In the genomic region with DNA sequence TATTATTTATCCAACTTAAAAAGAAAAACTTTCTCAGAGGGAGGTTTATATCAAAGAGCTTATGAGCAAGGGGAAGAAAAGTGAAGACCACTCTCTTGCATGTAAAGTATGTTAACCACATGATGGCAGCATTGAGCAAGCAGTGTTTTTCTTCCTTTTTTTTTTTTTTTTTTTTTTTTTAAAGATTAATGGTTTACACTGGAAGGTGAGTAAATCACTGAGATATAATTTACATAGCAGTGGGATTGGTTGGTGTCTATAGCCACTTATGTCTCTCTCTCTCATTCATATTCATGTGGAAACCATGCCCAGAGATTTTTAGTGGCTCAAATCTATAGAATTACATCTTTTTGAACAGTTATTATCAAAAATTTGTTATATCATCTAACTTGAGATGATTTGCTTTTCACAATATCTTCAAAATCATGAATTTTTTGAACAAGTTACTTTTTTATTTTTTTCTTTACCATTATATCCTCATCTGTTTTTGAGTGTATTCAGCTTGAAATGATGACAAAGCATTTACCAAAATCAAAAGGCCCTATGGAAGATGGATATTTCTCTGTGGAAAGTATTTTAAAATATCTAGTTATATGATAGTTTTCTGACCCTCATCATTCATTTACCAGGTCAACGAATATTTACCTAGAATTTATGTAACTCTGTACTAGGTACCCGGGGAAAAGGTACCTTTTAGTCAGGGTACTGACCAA, we compare ENCODE assay signal across 1 cellular context.
TF ChIP-seq lines count a peak whose summit lies in the region.

No MANE protein-coding gene starts in this region.

TF ChIP-seq in GM23338, 12 proteins besides CTCF, POLR2A, EP300 and RAD21 (continued from another document):
- TF ChIP-seq, protein P1, sequence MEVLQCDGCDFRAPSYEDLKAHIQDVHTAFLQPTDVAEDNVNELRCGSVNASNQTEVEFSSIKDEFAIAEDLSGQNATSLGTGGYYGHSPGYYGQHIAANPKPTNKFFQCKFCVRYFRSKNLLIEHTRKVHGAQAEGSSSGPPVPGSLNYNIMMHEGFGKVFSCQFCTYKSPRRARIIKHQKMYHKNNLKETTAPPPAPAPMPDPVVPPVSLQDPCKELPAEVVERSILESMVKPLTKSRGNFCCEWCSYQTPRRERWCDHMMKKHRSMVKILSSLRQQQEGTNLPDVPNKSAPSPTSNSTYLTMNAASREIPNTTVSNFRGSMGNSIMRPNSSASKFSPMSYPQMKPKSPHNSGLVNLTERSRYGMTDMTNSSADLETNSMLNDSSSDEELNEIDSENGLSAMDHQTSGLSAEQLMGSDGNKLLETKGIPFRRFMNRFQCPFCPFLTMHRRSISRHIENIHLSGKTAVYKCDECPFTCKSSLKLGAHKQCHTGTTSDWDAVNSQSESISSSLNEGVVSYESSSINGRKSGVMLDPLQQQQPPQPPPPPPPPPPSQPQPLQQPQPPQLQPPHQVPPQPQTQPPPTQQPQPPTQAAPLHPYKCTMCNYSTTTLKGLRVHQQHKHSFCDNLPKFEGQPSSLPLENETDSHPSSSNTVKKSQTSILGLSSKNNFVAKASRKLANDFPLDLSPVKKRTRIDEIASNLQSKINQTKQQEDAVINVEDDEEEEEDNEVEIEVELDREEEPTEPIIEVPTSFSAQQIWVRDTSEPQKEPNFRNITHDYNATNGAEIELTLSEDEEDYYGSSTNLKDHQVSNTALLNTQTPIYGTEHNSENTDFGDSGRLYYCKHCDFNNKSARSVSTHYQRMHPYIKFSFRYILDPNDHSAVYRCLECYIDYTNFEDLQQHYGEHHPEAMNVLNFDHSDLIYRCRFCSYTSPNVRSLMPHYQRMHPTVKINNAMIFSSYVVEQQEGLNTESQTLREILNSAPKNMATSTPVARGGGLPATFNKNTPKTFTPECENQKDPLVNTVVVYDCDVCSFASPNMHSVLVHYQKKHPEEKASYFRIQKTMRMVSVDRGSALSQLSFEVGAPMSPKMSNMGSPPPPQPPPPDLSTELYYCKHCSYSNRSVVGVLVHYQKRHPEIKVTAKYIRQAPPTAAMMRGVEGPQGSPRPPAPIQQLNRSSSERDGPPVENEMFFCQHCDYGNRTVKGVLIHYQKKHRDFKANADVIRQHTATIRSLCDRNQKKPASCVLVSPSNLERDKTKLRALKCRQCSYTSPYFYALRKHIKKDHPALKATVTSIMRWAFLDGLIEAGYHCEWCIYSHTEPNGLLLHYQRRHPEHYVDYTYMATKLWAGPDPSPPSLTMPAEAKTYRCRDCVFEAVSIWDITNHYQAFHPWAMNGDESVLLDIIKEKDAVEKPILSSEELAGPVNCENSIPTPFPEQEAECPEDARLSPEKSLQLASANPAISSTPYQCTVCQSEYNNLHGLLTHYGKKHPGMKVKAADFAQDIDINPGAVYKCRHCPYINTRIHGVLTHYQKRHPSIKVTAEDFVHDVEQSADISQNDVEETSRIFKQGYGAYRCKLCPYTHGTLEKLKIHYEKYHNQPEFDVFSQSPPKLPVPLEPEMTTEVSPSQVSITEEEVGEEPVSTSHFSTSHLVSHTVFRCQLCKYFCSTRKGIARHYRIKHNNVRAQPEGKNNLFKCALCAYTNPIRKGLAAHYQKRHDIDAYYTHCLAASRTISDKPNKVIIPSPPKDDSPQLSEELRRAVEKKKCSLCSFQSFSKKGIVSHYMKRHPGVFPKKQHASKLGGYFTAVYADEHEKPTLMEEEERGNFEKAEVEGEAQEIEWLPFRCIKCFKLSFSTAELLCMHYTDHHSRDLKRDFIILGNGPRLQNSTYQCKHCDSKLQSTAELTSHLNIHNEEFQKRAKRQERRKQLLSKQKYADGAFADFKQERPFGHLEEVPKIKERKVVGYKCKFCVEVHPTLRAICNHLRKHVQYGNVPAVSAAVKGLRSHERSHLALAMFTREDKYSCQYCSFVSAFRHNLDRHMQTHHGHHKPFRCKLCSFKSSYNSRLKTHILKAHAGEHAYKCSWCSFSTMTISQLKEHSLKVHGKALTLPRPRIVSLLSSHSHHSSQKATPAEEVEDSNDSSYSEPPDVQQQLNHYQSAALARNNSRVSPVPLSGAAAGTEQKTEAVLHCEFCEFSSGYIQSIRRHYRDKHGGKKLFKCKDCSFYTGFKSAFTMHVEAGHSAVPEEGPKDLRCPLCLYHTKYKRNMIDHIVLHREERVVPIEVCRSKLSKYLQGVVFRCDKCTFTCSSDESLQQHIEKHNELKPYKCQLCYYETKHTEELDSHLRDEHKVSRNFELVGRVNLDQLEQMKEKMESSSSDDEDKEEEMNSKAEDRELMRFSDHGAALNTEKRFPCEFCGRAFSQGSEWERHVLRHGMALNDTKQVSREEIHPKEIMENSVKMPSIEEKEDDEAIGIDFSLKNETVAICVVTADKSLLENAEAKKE (CRISPR knock-in tag; IDR thresholded peaks at IDR 0.05): no peak
- TF ChIP-seq POLR2AphosphoS5 (IDR thresholded peaks at IDR 0.05; ENCODE audit: low read depth) (no peak), NANOG (IDR thresholded peaks at IDR 0.05; ENCODE audit: borderline replicate concordance) (no peak), JUNB (IDR thresholded peaks at IDR 0.05; ENCODE audit: unreplicated experiment) (no peak), EZH2phosphoT487 (IDR thresholded peaks at IDR 0.05; ENCODE audit: unreplicated experiment) (no peak)
- TF ChIP-seq, protein P2, sequence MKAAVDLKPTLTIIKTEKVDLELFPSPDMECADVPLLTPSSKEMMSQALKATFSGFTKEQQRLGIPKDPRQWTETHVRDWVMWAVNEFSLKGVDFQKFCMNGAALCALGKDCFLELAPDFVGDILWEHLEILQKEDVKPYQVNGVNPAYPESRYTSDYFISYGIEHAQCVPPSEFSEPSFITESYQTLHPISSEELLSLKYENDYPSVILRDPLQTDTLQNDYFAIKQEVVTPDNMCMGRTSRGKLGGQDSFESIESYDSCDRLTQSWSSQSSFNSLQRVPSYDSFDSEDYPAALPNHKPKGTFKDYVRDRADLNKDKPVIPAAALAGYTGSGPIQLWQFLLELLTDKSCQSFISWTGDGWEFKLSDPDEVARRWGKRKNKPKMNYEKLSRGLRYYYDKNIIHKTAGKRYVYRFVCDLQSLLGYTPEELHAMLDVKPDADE (IDR thresholded peaks at IDR 0.05): no peak
